ENCODE assay signal across 8 cellular contexts in the genomic region with DNA sequence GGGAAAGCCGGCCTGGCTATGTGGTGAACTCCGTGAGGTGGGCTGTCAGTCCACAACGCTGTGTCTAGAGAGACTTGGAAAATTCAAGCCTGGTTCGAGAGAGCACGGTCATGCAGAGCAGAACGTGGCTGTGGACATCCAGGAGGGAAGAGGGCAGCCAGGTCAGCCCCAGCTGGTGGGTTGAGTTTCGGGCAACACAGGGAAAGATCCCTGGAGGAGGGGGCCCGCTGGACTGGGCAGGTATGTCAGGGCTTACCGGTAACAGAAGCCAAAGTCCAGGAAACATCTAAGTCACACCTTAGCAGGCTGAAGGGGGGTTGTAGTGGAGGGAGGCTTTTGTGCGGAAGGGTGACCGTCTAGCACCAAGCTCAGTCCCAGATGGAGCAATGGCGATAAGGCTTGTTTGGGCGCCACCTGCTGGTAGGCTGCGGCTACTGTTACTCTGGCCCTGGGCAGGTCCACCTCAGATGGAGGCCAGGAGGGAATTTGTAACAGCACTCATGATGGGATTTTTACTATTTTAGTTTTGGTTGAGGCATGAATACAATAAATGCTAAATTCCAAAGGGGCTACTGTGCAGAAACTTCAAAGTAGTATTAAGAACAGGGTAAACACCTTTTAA.
DNase-seq lines count a peak whose midpoint lies in the region; ATAC-seq and TF ChIP-seq lines count a peak whose summit lies in the region.

No MANE protein-coding gene starts in this region.

- peak overlapping the region; percentile 85 for H3K27ac Mint-ChIP-seq in endodermal cell

- DNase-seq in CMK (ENCODE audit: low read depth) (peak; percentile 46), NCI-H748 (lab: John Stamatoyannopoulos, UW; ENCODE audit: unreplicated experiment) (peak; percentile 58), endodermal cell (peak; percentile 98), midbrain (lab: John Stamatoyannopoulos, UW) (peak; percentile 85)
- DNase-seq in activated CD8-positive, alpha-beta memory T cell treated with anti-CD3 and anti-CD28 coated beads for 1 hour (ENCODE audit: extremely low read depth in 1 of 2, low read depth in 1 of 2) = peak; percentile 27 to 55
- DNase-seq in stimulated activated CD8-positive, alpha-beta memory T cell treated with anti-CD3 and anti-CD28 coated beads, Interleukin-4, amount 100 ng/mL, for 24 hours (ENCODE audit: low read depth) = peak; percentile 61

- no peaks in the 10 kb centered on the region for H3K9me3 ChIP-seq in endodermal cell (ENCODE audit: control insufficient read depth, low read length)

- peak; percentile 99 for TF ChIP-seq CTCF in endodermal cell (conservative IDR thresholded peaks at IDR 0.05)

- no peak overlapping the region for H3K9ac ChIP-seq in endodermal cell (ENCODE audit: extremely low read depth, low read length, poor library complexity, severe bottlenecking)

- 43 to 56% methylated on average over 10 to 14 of the region's 14 CpGs for WGBS in endodermal cell (ENCODE audit: insufficient coverage in 1 of 2, insufficient read length in 1 of 2), 2 experiments

- no peak overlapping the region for H3K27ac ChIP-seq in endodermal cell (ENCODE audit: low read depth, low read length)

- H3K27me3 ChIP-seq in endodermal cell (ENCODE audit: control insufficient read depth, insufficient read depth, low read length, poor library complexity, severe bottlenecking) = no peaks in the 10 kb centered on the region

- H3K27me3 Mint-ChIP-seq in endodermal cell (ENCODE audit: insufficient read depth) = peaks cover 3% of the 10 kb centered on the region

- no peaks in the 10 kb centered on the region for H3K9me3 Mint-ChIP-seq in endodermal cell

- H3K4me1 ChIP-seq in endodermal cell (ENCODE audit: control insufficient read depth, insufficient read depth, low read length) = peaks cover 9% of the 10 kb centered on the region

- no peaks in the 10 kb centered on the region for H3K36me3 Mint-ChIP-seq in endodermal cell (ENCODE audit: low read depth)

- peak; percentile 92 for ATAC-seq in GM19397 (IDR thresholded peaks at IDR 0.05; ENCODE audit: unreplicated experiment)
- peak; percentile 90 for ATAC-seq in HG03442 (IDR thresholded peaks at IDR 0.05; ENCODE audit: unreplicated experiment)

- H3K4me3 ChIP-seq in endodermal cell (ENCODE audit: low read length) = no peak overlapping the region

- peaks cover 29% of the 10 kb centered on the region for H3K4me1 Mint-ChIP-seq in endodermal cell

- no peaks in the 10 kb centered on the region for H3K36me3 ChIP-seq in endodermal cell (ENCODE audit: control insufficient read depth, insufficient read depth, low read length)

- no peak overlapping the region for H3K4me3 Mint-ChIP-seq in endodermal cell

Comparison
In these comparisons a context has a peak if more than half of its experiments do, and no peak if none do; other contexts are left out.
1. DNase-seq: peak in every context shown above with its lines; median percentile 98 in endodermal cell; 85 in midbrain; 61 in stimulated activated CD8-positive, alpha-beta memory T cell treated with anti-CD3 and anti-CD28 coated beads, Interleukin-4, amount 100 ng/mL, for 24 hours; 58 in NCI-H748; 46 in CMK; 41 in activated CD8-positive, alpha-beta memory T cell treated with anti-CD3 and anti-CD28 coated beads for 1 hour.